In the genomic region with DNA sequence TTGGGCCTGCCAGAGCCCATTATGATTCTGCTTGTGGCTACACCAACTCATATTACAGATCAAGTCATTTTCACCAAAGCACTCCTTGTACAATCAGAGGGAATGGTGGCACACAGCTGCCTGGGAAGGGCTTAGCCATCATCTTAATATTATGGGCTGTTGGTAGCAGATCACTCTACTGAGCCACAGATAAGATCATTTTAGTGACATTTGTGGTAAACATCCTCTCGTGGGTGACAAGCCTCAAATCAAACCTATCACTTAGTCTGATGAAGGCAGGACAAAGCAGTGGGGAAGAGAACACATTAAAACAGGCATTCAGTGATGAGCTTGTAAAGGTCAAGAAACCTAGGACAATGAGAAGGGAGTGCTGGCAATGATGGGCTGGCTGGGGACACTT, we compare ENCODE assay signal across 22 cellular contexts.
DNase-seq lines count a peak whose midpoint lies in the region; ATAC-seq and TF ChIP-seq lines count a peak whose summit lies in the region.
"Had no signal": no experiment of that assay in that cellular context is flagged by ENCODE, and none has a peak within 500 bp of the region (broad histone marks: within the 10 kb centered on the region; RNA-seq: fewer than 3 reads in every experiment).

No MANE protein-coding gene starts in this region.

- H3K36me3 ChIP-seq in DND-41 (ENCODE audit: insufficient read depth, low read length) (no peaks in the 10 kb centered on the region), mesendoderm (ENCODE audit: control insufficient read depth, insufficient read depth, low read length) (no peaks in the 10 kb centered on the region), spleen (no peaks in the 10 kb centered on the region)
- H3K36me3 ChIP-seq: BLaER1 treated with 17β-estradiol and CSF1 and Interleukin-3, amounts not matched to agents 10 nM and 100 nM had no signal

- no peak overlapping the region for H3K4ac ChIP-seq in mesendoderm (ENCODE audit: low read depth, low read length)

- H3K56ac ChIP-seq in mesendoderm (ENCODE audit: low read length): no peak overlapping the region

- H3K27ac Mint-ChIP-seq in effector memory CD8-positive, alpha-beta T cell: no peak overlapping the region
- H3K27ac Mint-ChIP-seq in natural killer cell treated with Interleukin-12 subunit alpha and Interleukin-12 subunit beta and Interleukin-15 and Interleukin-18, amount 100 ng/mL, for 72 hours: peak overlapping the region in 1 of 2 donors; percentile 17
- no peak overlapping the region for H3K27ac Mint-ChIP-seq in MCF 10A (ENCODE audit: low read depth, unreplicated experiment)
- H3K27ac Mint-ChIP-seq: B cell; CD4-positive, alpha-beta T cell; CD8-positive, alpha-beta T cell had no signal

- H3K4me1 Mint-ChIP-seq in effector memory CD8-positive, alpha-beta T cell (ENCODE audit: low read depth in 2 of 2): peaks cover 3 to 7% of the 10 kb centered on the region in 2 donors
- H3K4me1 Mint-ChIP-seq in natural killer cell treated with Interleukin-12 subunit alpha and Interleukin-12 subunit beta and Interleukin-15 and Interleukin-18, amount 100 ng/mL, for 72 hours (ENCODE audit: low read depth in 2 of 2): peaks cover 8 to 14% of the 10 kb centered on the region in 2 donors
- no peaks in the 10 kb centered on the region for H3K4me1 Mint-ChIP-seq in MCF 10A (ENCODE audit: insufficient read depth, unreplicated experiment)
- H3K4me1 Mint-ChIP-seq: B cell had no signal

- POLR2A ChIA-PET in MCF 10A (lab: Yijun Ruan, JAX): interaction anchor here (0.5 kb wide), 1 partner anchor 211 kb away, joined by 3 read pairs; no protein-coding TSS in a partner anchor

- H3K79me2 ChIP-seq in DND-41 (ENCODE audit: insufficient read depth, low read length): no peaks in the 10 kb centered on the region
- no peaks in the 10 kb centered on the region for H3K79me2 ChIP-seq in mesendoderm (ENCODE audit: control insufficient read depth, insufficient read depth, low read length)

- no peak overlapping the region for H2BK5ac ChIP-seq in mesendoderm (ENCODE audit: low read length)

- H3K27ac ChIP-seq in DND-41 (ENCODE audit: low read length) (no peak overlapping the region), mesendoderm (ENCODE audit: low read depth, low read length) (no peak overlapping the region), spleen (no peak overlapping the region)
- H3K27ac ChIP-seq: 22Rv1, A549, C4-2B had no signal

- TF ChIP-seq POLR2A in spleen (IDR thresholded peaks at IDR 0.05): no peak

- no peak overlapping the region for H2BK15ac ChIP-seq in mesendoderm (replicated peaks; ENCODE audit: low read depth)

- no peak overlapping the region for H2AK5ac ChIP-seq in mesendoderm (ENCODE audit: low read length)

- intact Hi-C loops in MCF 10A (cut with micrococcal nuclease) (no loop called here), spleen (cut with DNase I; ENCODE audit: low total_unique reads) (no loop called here)

- no peaks in the 10 kb centered on the region for H3K79me1 ChIP-seq in mesendoderm (ENCODE audit: low read length)

- no peaks in the 10 kb centered on the region for H3K9me3 Mint-ChIP-seq in effector memory CD8-positive, alpha-beta T cell
- no peaks in the 10 kb centered on the region for H3K9me3 Mint-ChIP-seq in natural killer cell treated with Interleukin-12 subunit alpha and Interleukin-12 subunit beta and Interleukin-15 and Interleukin-18, amount 100 ng/mL, for 72 hours
- H3K9me3 Mint-ChIP-seq in MCF 10A (ENCODE audit: unreplicated experiment): no peaks in the 10 kb centered on the region
- H3K9me3 Mint-ChIP-seq: CD4-positive, alpha-beta T cell had no signal

- H3K4me3 ChIP-seq in DND-41 (ENCODE audit: low read depth in 1 of 2, low read length in 2 of 2) (no peak overlapping the region), mesendoderm (ENCODE audit: low read length) (no peak overlapping the region), spleen (no peak overlapping the region)
- H3K4me3 ChIP-seq: A549; BLaER1 treated with 17β-estradiol and CSF1 and Interleukin-3, amounts not matched to agents 10 nM and 100 nM; GM12878 had no signal

- no peak overlapping the region for H2BK120ac ChIP-seq in mesendoderm (ENCODE audit: low read depth, low read length)

- TF ChIP-seq CTCF in DND-41 (IDR thresholded peaks at IDR 0.05; ENCODE audit: borderline replicate concordance, extremely low read depth, low read length, poor library complexity, severe bottlenecking): no peak
- TF ChIP-seq CTCF in MCF 10A (IDR thresholded peaks at IDR 0.05; ENCODE audit: unreplicated experiment): no peak
- no peak for TF ChIP-seq CTCF in spleen (IDR thresholded peaks at IDR 0.05 in 8 of 11, conservative IDR thresholded peaks at IDR 0.05 in 3 of 11)

- H3K27me3 ChIP-seq in DND-41 (ENCODE audit: insufficient read depth, low read length, poor library complexity) (no peaks in the 10 kb centered on the region), mesendoderm (ENCODE audit: insufficient read depth, low read length, poor library complexity) (no peaks in the 10 kb centered on the region), spleen (replicated peaks in 1 of 7) (peaks cover 0 to 15% (median 0%) of the 10 kb centered on the region in 7 donors)
- H3K27me3 ChIP-seq: BLaER1 treated with 17β-estradiol and CSF1 and Interleukin-3, amounts not matched to agents 10 nM and 100 nM had no signal

- no peak overlapping the region for H2AFZ ChIP-seq in DND-41 (ENCODE audit: low read depth, low read length)

- no TSS peak for BruUV-seq in MCF 10A (replicated peaks; lab: Mats Ljungman, UMichigan)

- no peaks in the 10 kb centered on the region for H3K36me3 Mint-ChIP-seq in effector memory CD8-positive, alpha-beta T cell (ENCODE audit: insufficient read depth)
- peaks cover 4% of the 10 kb centered on the region for H3K36me3 Mint-ChIP-seq in natural killer cell treated with Interleukin-12 subunit alpha and Interleukin-12 subunit beta and Interleukin-15 and Interleukin-18, amount 100 ng/mL, for 72 hours
- H3K36me3 Mint-ChIP-seq in MCF 10A (ENCODE audit: insufficient read depth, unreplicated experiment): no peaks in the 10 kb centered on the region
- H3K36me3 Mint-ChIP-seq: CD8-positive, alpha-beta T cell had no signal

- ATAC-seq in DND-41 (ENCODE audit: insufficient read depth, low read depth) (0 out of 3 replicates have a peak, but pooled peaks have one; percentile 29), HG03442 (IDR thresholded peaks at IDR 0.05; ENCODE audit: unreplicated experiment) (no peak)
- ATAC-seq in effector memory CD8-positive, alpha-beta T cell (replicated peaks): peak; percentile 65
- no peak for ATAC-seq in natural killer cell treated with Interleukin-12 subunit alpha and Interleukin-12 subunit beta and Interleukin-15 and Interleukin-18, amount 100 ng/mL, for 72 hours
- ATAC-seq: A549; CD8-positive, alpha-beta T cell; GM12878 had no signal

- no peak overlapping the region for H4K8ac ChIP-seq in mesendoderm (ENCODE audit: low read depth, low read length)

- no peak for DNase-seq in DND-41
- DNase-seq in effector memory CD8-positive, alpha-beta T cell: no peak
- DNase-seq in mesendoderm: no peak
- no peak for DNase-seq in natural killer cell treated with Interleukin-12 subunit alpha and Interleukin-12 subunit beta and Interleukin-15 and Interleukin-18, amount 100 ng/mL, for 72 hours (ENCODE audit: low spot score)
- no peak for DNase-seq in MCF 10A (ENCODE audit: unreplicated experiment)
- DNase-seq in spleen: no peak
- DNase-seq in HPDE6-E6E7 (ENCODE audit: extremely low spot score): no peak
- DNase-seq: AML-193; Caco-2; Calu3; CD4-positive, alpha-beta T cell; CD8-positive, alpha-beta T cell; DMS79 treated with DMSO at 0.1 percent for 48 hours; EL; GDM1 had no signal

- no CpG with 5 or more reads among the region's 1 CpG for WGBS in mesendoderm (ENCODE audit: extremely low coverage, insufficient coverage, low lambda C conversion rate)
- 10 to 29% (median 20%) methylated on average over 1 of the region's 1 CpG for WGBS in spleen, 5 donors

- H3K4me1 ChIP-seq in DND-41 (ENCODE audit: insufficient read depth, low read length): no peaks in the 10 kb centered on the region
- no peaks in the 10 kb centered on the region for H3K4me1 ChIP-seq in mesendoderm (ENCODE audit: control insufficient read depth, low read depth, low read length)
- peaks cover 0 to 13% (median 0%) of the 10 kb centered on the region in 6 donors for H3K4me1 ChIP-seq in spleen
- H3K4me1 ChIP-seq: A549, Caco-2 had no signal

- peak overlapping the region; percentile 37 for H3K23ac ChIP-seq in mesendoderm (ENCODE audit: low read length)

- H3K9me3 ChIP-seq in DND-41 (ENCODE audit: insufficient read depth, low read length, severe bottlenecking) (no peaks in the 10 kb centered on the region), spleen (peaks cover 0 to 12% (median 0%) of the 10 kb centered on the region in 8 donors)
- H3K9me3 ChIP-seq: A549, Caco-2 had no signal

- peaks cover 22 to 32% of the 10 kb centered on the region in 2 donors for H3K27me3 Mint-ChIP-seq in effector memory CD8-positive, alpha-beta T cell
- H3K27me3 Mint-ChIP-seq in natural killer cell treated with Interleukin-12 subunit alpha and Interleukin-12 subunit beta and Interleukin-15 and Interleukin-18, amount 100 ng/mL, for 72 hours: peaks cover 31 to 38% of the 10 kb centered on the region in 2 donors
- no peaks in the 10 kb centered on the region for H3K27me3 Mint-ChIP-seq in MCF 10A (ENCODE audit: insufficient read depth, unreplicated experiment)

- H3K4me3 Mint-ChIP-seq in effector memory CD8-positive, alpha-beta T cell: peak overlapping the region in 1 of 2 donors; percentile 21
- peak overlapping the region; percentile 7 for H3K4me3 Mint-ChIP-seq in natural killer cell treated with Interleukin-12 subunit alpha and Interleukin-12 subunit beta and Interleukin-15 and Interleukin-18, amount 100 ng/mL, for 72 hours
- H3K4me3 Mint-ChIP-seq in MCF 10A (ENCODE audit: unreplicated experiment): no peak overlapping the region
- H3K4me3 Mint-ChIP-seq: B cell; CD4-positive, alpha-beta T cell; CD8-positive, alpha-beta T cell had no signal

- no peak overlapping the region for H3K18ac ChIP-seq in mesendoderm (ENCODE audit: low read length)

- no peak overlapping the region for H4K5ac ChIP-seq in mesendoderm (ENCODE audit: low read length)

- no peak overlapping the region for H3K9ac ChIP-seq in DND-41 (ENCODE audit: low read depth, low read length)
- H3K9ac ChIP-seq in mesendoderm (ENCODE audit: low read length): no peak overlapping the region
- H3K9ac ChIP-seq: BLaER1 treated with 17β-estradiol and CSF1 and Interleukin-3, amounts not matched to agents 10 nM and 100 nM had no signal

- H4K20me1 ChIP-seq in DND-41 (ENCODE audit: insufficient read depth, low read length): no peaks in the 10 kb centered on the region; the same call in 1 of the 2 replicates
- H4K20me1 ChIP-seq: BLaER1 treated with 17β-estradiol and CSF1 and Interleukin-3, amounts not matched to agents 10 nM and 100 nM had no signal

- CTCF ChIA-PET in MCF 10A (lab: Yijun Ruan, JAX): interaction anchor here (1.1 kb wide), 1 partner anchor 22 kb away, joined by 3 read pairs; no protein-coding TSS in a partner anchor

- H3K4me2 ChIP-seq in DND-41 (ENCODE audit: insufficient read depth, low read length) (no peak overlapping the region), mesendoderm (ENCODE audit: low read length) (no peak overlapping the region)
- H3K4me2 ChIP-seq: A549 had no signal

Comparison
In these comparisons a context has a peak if more than half of its experiments do, and no peak if none do; other contexts are left out.
1. ATAC-seq: peak in DND-41 (single experiment) and effector memory CD8-positive, alpha-beta T cell (single experiment); none in natural killer cell treated with Interleukin-12 subunit alpha and Interleukin-12 subunit beta and Interleukin-15 and Interleukin-18, amount 100 ng/mL, for 72 hours (0 of 2) and HG03442 (single experiment).